Comparison of ENCODE assay signal across 1 cellular context in genomic region chr11:312092-312816, GRCh38.
TF ChIP-seq lines count a peak whose summit lies in the region.

No MANE protein-coding gene starts in this region.

TF ChIP-seq in H1, 55 proteins besides CTCF, POLR2A, EP300 and RAD21:
- TF ChIP-seq SRF (IDR thresholded peaks at IDR 0.05; ENCODE audit: low read depth, low read length) (no peak), HDAC6 (IDR thresholded peaks at IDR 0.05; ENCODE audit: low read depth, low read length) (no peak), ATF2 (IDR thresholded peaks at IDR 0.05; ENCODE audit: low read length) (no peak), RBBP5 (IDR thresholded peaks at IDR 0.05; ENCODE audit: borderline replicate concordance, low read depth, low read length) (no peak), E2F6 (IDR thresholded peaks at IDR 0.05) (no peak), POLR2AphosphoS5 (IDR thresholded peaks at IDR 0.05; ENCODE audit: low read depth, low read length) (no peak), SP2 (IDR thresholded peaks at IDR 0.05; ENCODE audit: low read length) (no peak), ATF3 (IDR thresholded peaks at IDR 0.05; ENCODE audit: insufficient read depth, low read depth, low read length) (no peak), TBP (IDR thresholded peaks at IDR 0.05; ENCODE audit: low read depth, low read length) (no peak), SAP30 (IDR thresholded peaks at IDR 0.05; ENCODE audit: insufficient read depth, insufficient replicate concordance, low read length) (no peak), FOSL1 (IDR thresholded peaks at IDR 0.05; ENCODE audit: insufficient read depth, low read depth, low read length) (no peak), CBX8 (IDR thresholded peaks at IDR 0.05; ENCODE audit: borderline replicate concordance, low read depth, low read length) (no peak), RFX5 (IDR thresholded peaks at IDR 0.05; ENCODE audit: borderline replicate concordance, low read depth, low read length) (no peak), GABPA (IDR thresholded peaks at IDR 0.05; ENCODE audit: borderline replicate concordance, insufficient read depth, low read length) (no peak), JUND (IDR thresholded peaks at IDR 0.05; ENCODE audit: low read length) (no peak), CHD1 (IDR thresholded peaks at IDR 0.05; ENCODE audit: low read depth, low read length) (no peak), PHF8 (conservative IDR thresholded peaks at IDR 0.05; ENCODE audit: low read depth, low read length) (no peak), ASH2L (IDR thresholded peaks at IDR 0.05; ENCODE audit: low read length) (no peak), EZH2 (IDR thresholded peaks at IDR 0.05; ENCODE audit: low read depth, low read length, severe bottlenecking) (no peak), MAFK (IDR thresholded peaks at IDR 0.05; ENCODE audit: low read depth, low read length) (no peak)
